In genomic region chr3:67692621-67693020, GRCh38 we compare ENCODE assay signal across 17 cellular contexts.
"Had no signal": no experiment of that assay in that cellular context is flagged by ENCODE, and none has a peak within 500 bp of the region (broad histone marks: within the 10 kb centered on the region; RNA-seq: fewer than 3 reads in every experiment).

No MANE protein-coding gene starts in this region.

- H3K9me3 ChIP-seq: esophagus squamous epithelium, neutrophil, thoracic aorta had no signal

- H3K4me3 ChIP-seq: esophagus squamous epithelium, thoracic aorta had no signal

- H3K27me3 ChIP-seq: esophagus squamous epithelium, neutrophil had no signal

- H3K4me1 ChIP-seq: esophagus squamous epithelium had no signal

- H3K27ac ChIP-seq: esophagus squamous epithelium, neutrophil, thoracic aorta had no signal

- DNase-seq: activated CD4-positive, alpha-beta T cell treated with anti-CD3 and anti-CD28 coated beads, Interleukin-2, amount 50 U/mL, for 1 hour; activated CD8-positive, alpha-beta memory T cell treated with anti-CD3 and anti-CD28 coated beads, Interleukin-2, amount 50 U/mL, for 4 hours; activated naive CD4-positive, alpha-beta T cell treated with anti-CD3 and anti-CD28 coated beads for 36 hours; activated T-cell treated with anti-CD3 and anti-CD28 coated beads, Interleukin-2, amount 50 U/mL, for 4 hours; anterior cingulate cortex; effector memory CD8-positive, alpha-beta T cell; esophagus squamous epithelium; foreskin melanocyte; glutamatergic neuron; hypothalamus; stimulated activated naive B cell treated with anti-CD40 and anti-IgM and Interleukin-4, amounts not matched to agents 10 μg/mL and 1 μg/mL and 100 μg/mL, for 72 hours; T-helper 1 cell had no signal

- ATAC-seq: activated CD4-positive, CD25-positive, alpha-beta regulatory T cell treated with anti-CD3 and anti-CD28 coated beads, Interleukin-2, amount 50 U/mL, for 24 hours; activated T-cell treated with anti-CD3 and anti-CD28 coated beads, Interleukin-2, amount 50 U/mL, for 4 hours; effector memory CD8-positive, alpha-beta T cell; natural killer cell treated with Interleukin-12 subunit alpha and Interleukin-12 subunit beta and Interleukin-15 and Interleukin-18, amount 100 ng/mL, for 72 hours; sciatic nerve; stimulated activated naive B cell treated with anti-CD40 and anti-IgM and Interleukin-4, amounts not matched to agents 10 μg/mL and 1 μg/mL and 100 μg/mL, for 72 hours had no signal

- H3K36me3 ChIP-seq: esophagus squamous epithelium, neutrophil, thoracic aorta had no signal
